In the genomic region with DNA sequence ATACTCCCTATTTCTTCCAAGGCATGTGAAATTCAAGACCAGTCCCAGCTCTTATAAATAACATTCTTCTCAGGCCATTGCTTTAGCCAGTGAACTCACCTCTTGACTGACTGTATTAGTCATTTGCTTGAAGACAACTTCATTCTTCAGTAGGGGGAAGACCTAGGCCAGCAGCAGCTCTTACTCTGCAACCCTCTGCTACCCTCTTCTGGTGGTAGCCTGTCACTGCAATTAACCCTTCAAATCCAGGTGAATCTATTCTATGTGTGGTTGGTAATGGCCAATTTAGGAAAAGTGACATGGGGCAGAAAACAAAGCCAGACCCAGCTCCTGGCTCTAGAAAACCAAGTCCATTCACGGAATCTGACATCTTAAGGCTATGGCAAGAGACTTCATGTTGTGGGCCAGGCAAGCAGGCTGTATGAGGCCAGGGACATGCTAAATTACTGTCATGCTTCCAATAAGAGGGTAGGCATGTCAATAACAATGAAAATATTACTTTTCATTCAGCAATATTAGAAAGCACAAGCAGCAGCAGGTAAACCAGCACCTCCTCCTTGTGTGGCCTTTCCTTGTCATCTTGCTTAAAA, we compare ENCODE assay signal across 8 cellular contexts.
A peak's percentile ranks its signal among the peaks of the same experiment; 100 is the strongest.
DNase-seq lines count a peak whose midpoint lies in the region; ATAC-seq and TF ChIP-seq lines count a peak whose summit lies in the region.
"Not testable (repeated sequence)": the region's sequence is repeated elsewhere in the genome, so short reads cannot be mapped to it uniquely, and the experiment has no call there.

No MANE protein-coding gene starts in this region.

- not testable (repeated sequence) for H3K36me3 ChIP-seq in KMS-11 (ENCODE audit: insufficient read depth); SJCRH30

- not testable (repeated sequence) for H3K9me3 ChIP-seq in SJCRH30 (replicated peaks)

- ATAC-seq in GM18867 (IDR thresholded peaks at IDR 0.05; ENCODE audit: unreplicated experiment) (peak; percentile 92), HG02642 (IDR thresholded peaks at IDR 0.05; ENCODE audit: poor library complexity, unreplicated experiment) (peak; percentile 93)

- H3K4me2 ChIP-seq in KMS-11, result not testable (repeated sequence)

- H3K4me3 ChIP-seq in KMS-11 (IDR thresholded peaks at IDR 0.05; ENCODE audit: insufficient read depth, low read depth, low read length); SJCRH30; choroid plexus epithelial cell (ENCODE audit: low read depth, low read length); retinal pigment epithelial cell (ENCODE audit: low read length): not testable (repeated sequence)

- H3K27me3 ChIP-seq in KMS-11 (ENCODE audit: insufficient read depth, low read depth); SJCRH30: not testable (repeated sequence)

- not testable (repeated sequence) for H3K79me2 ChIP-seq in KMS-11 (ENCODE audit: insufficient read depth, low read depth)

- not testable (repeated sequence) for H3K4me1 ChIP-seq in KMS-11 (ENCODE audit: low read depth, poor library complexity, severe bottlenecking); SJCRH30

- DNase-seq in SJCRH30, result peak; percentile 5 to 26
- DNase-seq in choroid plexus epithelial cell (ENCODE audit: low read depth), result peak; percentile 55
- peak; percentile 2 for DNase-seq in iPS-NIHi11 (ENCODE audit: low spot score)
- not testable (repeated sequence) for DNase-seq in retinal pigment epithelial cell (ENCODE audit: low read depth)

- H3K9ac ChIP-seq in KMS-11, result not testable (repeated sequence)

- not testable (repeated sequence) for H3K27ac ChIP-seq in C4-2B, KMS-11, SJCRH30

- TF ChIP-seq CTCF in C4-2B (conservative IDR thresholded peaks at IDR 0.05), result peak; percentile 81
- peak; percentile 66 for TF ChIP-seq CTCF in KMS-11 (conservative IDR thresholded peaks at IDR 0.05; ENCODE audit: low read depth, low read length)
- peak; percentile 53 for TF ChIP-seq CTCF in choroid plexus epithelial cell (conservative IDR thresholded peaks at IDR 0.05; ENCODE audit: low read depth, low read length)
- TF ChIP-seq CTCF in retinal pigment epithelial cell (conservative IDR thresholded peaks at IDR 0.05; ENCODE audit: low read depth, low read length), result peak; percentile 49

- not testable (repeated sequence) for H2AFZ ChIP-seq in KMS-11 (ENCODE audit: low read depth)

- not testable (repeated sequence) for H4K20me1 ChIP-seq in KMS-11 (ENCODE audit: insufficient read depth)
